In the genomic region with DNA sequence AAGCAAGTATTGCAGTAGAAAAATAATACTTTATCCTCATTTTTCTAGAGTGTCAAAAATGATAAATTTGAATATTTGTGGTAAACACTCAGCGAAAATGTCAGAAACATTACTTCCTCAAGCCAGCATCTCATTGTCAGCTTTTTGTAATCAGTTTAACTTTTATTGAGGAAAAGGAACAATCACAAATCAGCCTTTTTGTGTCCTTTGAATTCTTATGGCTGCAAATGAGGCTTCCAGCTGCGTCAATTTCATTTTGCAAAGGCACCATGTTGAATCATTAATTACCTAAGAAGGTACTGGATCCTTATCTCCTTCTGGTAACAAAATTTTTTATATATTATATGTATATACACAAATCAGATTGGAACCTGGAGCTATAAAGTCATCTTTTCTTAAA, we compare ENCODE assay signal across 3 cellular contexts.
"Had no signal": no experiment of that assay in that cellular context is flagged by ENCODE, and none has a peak within 500 bp of the region (broad histone marks: within the 10 kb centered on the region; RNA-seq: fewer than 3 reads in every experiment).

No MANE protein-coding gene starts in this region.

- H3K4me3 ChIP-seq: GM12878 had no signal

- DNase-seq: GDM1, GF-D8 had no signal

- ATAC-seq: GM12878 had no signal
